In the genomic region with DNA sequence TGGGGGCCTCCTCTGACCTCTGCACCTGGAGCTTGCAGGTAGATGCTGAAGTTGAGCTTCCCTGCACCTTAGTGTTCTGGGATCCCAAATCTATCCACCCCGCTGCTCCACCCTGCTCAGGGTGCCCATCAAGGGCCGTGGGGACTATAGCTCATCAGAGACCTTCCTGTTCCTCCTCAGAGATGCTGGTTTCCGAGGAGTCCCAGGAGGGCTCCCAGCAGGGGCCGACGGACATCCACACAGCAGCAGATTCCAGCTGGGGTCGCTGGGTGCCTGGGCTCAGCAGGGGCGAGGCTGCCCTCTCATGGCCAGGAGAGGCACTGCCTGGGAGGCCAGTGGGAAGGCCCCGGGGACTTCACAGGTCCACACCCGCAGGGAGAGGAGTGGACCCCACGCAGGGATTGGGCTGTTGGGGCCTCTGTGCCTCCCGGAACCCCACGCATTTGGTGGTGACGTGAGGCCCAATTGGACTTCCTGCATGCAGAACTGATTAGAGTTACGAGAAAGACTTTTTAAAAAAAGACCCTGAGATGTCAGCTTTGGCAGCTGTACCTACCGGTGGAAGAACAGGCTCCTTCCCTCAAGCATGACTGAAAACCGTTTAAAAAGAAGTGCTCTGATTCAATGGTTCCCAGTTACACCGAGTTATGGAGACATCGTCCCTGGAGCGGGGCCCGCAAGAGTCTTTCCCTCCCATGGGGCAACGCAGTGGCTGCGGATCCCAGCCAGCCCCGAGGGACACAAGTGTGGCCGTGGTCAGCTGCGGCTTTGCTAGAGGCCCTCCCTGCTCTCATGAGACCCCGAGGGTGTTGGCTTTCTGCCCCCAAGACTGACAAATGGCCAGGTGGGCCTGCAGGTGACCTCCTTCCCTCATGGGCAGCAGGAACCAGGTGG, we compare ENCODE assay signal across 8 cellular contexts. TPM values are rescaled to one million over a fixed set of nuclear protein-coding genes. Genes with fewer than 3 reads are reported as not detected.
DNase-seq lines count a peak whose midpoint lies in the region; ATAC-seq and TF ChIP-seq lines count a peak whose summit lies in the region.

No MANE protein-coding gene starts in this region.

- H2AFZ ChIP-seq in Karpas-422 (ENCODE audit: low read length) (no peak overlapping the region), SK-N-SH (ENCODE audit: low read depth) (no peak overlapping the region)

- intact Hi-C loops in prostate gland (cut with DNase I): loop anchor here (1.0 to 5.0 kb wide), 2 partner anchors 117 to 210 kb away; a partner anchor contains a TSS
- intact Hi-C loops in uterus (cut with DNase I; ENCODE audit: low total_unique reads): loop anchor here (10.0 kb wide), 1 partner anchor 112 kb away; no protein-coding TSS in a partner anchor

- no peaks in the 10 kb centered on the region for H3K36me3 ChIP-seq in CD4-positive, CD25-positive, alpha-beta regulatory T cell (ENCODE audit: control insufficient read depth, insufficient read depth, low read length)
- no peaks in the 10 kb centered on the region for H3K36me3 ChIP-seq in Karpas-422 (ENCODE audit: insufficient read depth, low read length)
- no peaks in the 10 kb centered on the region for H3K36me3 ChIP-seq in SK-N-SH (replicated peaks in 1 of 2; ENCODE audit: control insufficient read depth in 1 of 2, insufficient read depth in 2 of 2, low read length in 1 of 2)
- no peaks in the 10 kb centered on the region for H3K36me3 ChIP-seq in prostate gland
- H3K36me3 ChIP-seq in uterus: no peaks in the 10 kb centered on the region

- no peaks in the 10 kb centered on the region for H3K9me3 Mint-ChIP-seq in CD4-positive, CD25-positive, alpha-beta regulatory T cell
- no peaks in the 10 kb centered on the region for H3K9me3 Mint-ChIP-seq in activated naive CD4-positive, alpha-beta T cell treated with anti-CD3 and anti-CD28 coated beads, Interleukin-2, amount 50 U/mL, for 72 hours
- H3K9me3 Mint-ChIP-seq in glutamatergic neuron (ENCODE audit: unreplicated experiment): peaks cover 6% of the 10 kb centered on the region

- H3K36me3 Mint-ChIP-seq in CD4-positive, CD25-positive, alpha-beta regulatory T cell: no peaks in the 10 kb centered on the region
- no peaks in the 10 kb centered on the region for H3K36me3 Mint-ChIP-seq in activated naive CD4-positive, alpha-beta T cell treated with anti-CD3 and anti-CD28 coated beads, Interleukin-2, amount 50 U/mL, for 72 hours
- no peaks in the 10 kb centered on the region for H3K36me3 Mint-ChIP-seq in glutamatergic neuron (ENCODE audit: unreplicated experiment)

- H4K20me1 ChIP-seq in Karpas-422 (ENCODE audit: insufficient read depth, low read depth, low read length) (no peaks in the 10 kb centered on the region), SK-N-SH (ENCODE audit: insufficient read depth) (no peaks in the 10 kb centered on the region)

- H3K4me1 Mint-ChIP-seq in CD4-positive, CD25-positive, alpha-beta regulatory T cell: peaks cover 0 to 37% (median 17%) of the 10 kb centered on the region in 4 donors
- H3K4me1 Mint-ChIP-seq in glutamatergic neuron (ENCODE audit: low read depth, unreplicated experiment): no peaks in the 10 kb centered on the region

- TF ChIP-seq CTCF in SK-N-SH (IDR thresholded peaks at IDR 0.05): peak; percentile 90
- peak; percentile 82 for TF ChIP-seq CTCF in glutamatergic neuron (IDR thresholded peaks at IDR 0.05; ENCODE audit: partially characterized antibody, unreplicated experiment)
- peak; percentile 76 to 97 (median 86) for TF ChIP-seq CTCF in prostate gland (IDR thresholded peaks at IDR 0.05)
- peak; percentile 92 to 95 (median 94) for TF ChIP-seq CTCF in uterus (IDR thresholded peaks at IDR 0.05)

- peaks cover 23% of the 10 kb centered on the region for H3K4me1 ChIP-seq in CD4-positive, CD25-positive, alpha-beta regulatory T cell (ENCODE audit: control insufficient read depth, insufficient read depth, low read length, poor library complexity, severe bottlenecking)
- no peaks in the 10 kb centered on the region for H3K4me1 ChIP-seq in Karpas-422 (ENCODE audit: low read length)
- H3K4me1 ChIP-seq in SK-N-SH (ENCODE audit: control insufficient read depth in 1 of 2, insufficient read depth in 2 of 2, low read depth in 1 of 2, low read length in 1 of 2): peaks cover 0 to 3% of the 10 kb centered on the region in 2 experiments; a peak in 1 of 4 replicates
- H3K4me1 ChIP-seq in prostate gland (replicated peaks): no peaks in the 10 kb centered on the region
- no peaks in the 10 kb centered on the region for H3K4me1 ChIP-seq in uterus

- ATAC-seq in CD4-positive, CD25-positive, alpha-beta regulatory T cell (ENCODE audit: low read depth in 2 of 2): peak; percentile 63 to 65
- peak; percentile 47 for ATAC-seq in GM19452 (IDR thresholded peaks at IDR 0.05; ENCODE audit: unreplicated experiment)
- ATAC-seq in activated naive CD4-positive, alpha-beta T cell treated with anti-CD3 and anti-CD28 coated beads, Interleukin-2, amount 50 U/mL, for 72 hours: peak; percentile 42 to 84

- peak overlapping the region; percentile 56 to 91 (median 82) for H3K27ac Mint-ChIP-seq in CD4-positive, CD25-positive, alpha-beta regulatory T cell
- peak overlapping the region; percentile 90 to 95 for H3K27ac Mint-ChIP-seq in activated naive CD4-positive, alpha-beta T cell treated with anti-CD3 and anti-CD28 coated beads, Interleukin-2, amount 50 U/mL, for 72 hours
- H3K27ac Mint-ChIP-seq in glutamatergic neuron (ENCODE audit: unreplicated experiment): no peak overlapping the region

- peak overlapping the region; percentile 48 to 81 (median 65) for H3K4me3 Mint-ChIP-seq in CD4-positive, CD25-positive, alpha-beta regulatory T cell
- no peak overlapping the region for H3K4me3 Mint-ChIP-seq in glutamatergic neuron (ENCODE audit: unreplicated experiment)

- no peaks in the 10 kb centered on the region for H3K79me2 ChIP-seq in Karpas-422 (ENCODE audit: low read length)
- H3K79me2 ChIP-seq in SK-N-SH (ENCODE audit: insufficient read depth): no peaks in the 10 kb centered on the region

- H3K27ac ChIP-seq in CD4-positive, CD25-positive, alpha-beta regulatory T cell (ENCODE audit: insufficient read depth, low read length, poor library complexity, severe bottlenecking): peak overlapping the region; percentile 79
- no peak overlapping the region for H3K27ac ChIP-seq in Karpas-422 (ENCODE audit: low read length)
- no peak overlapping the region for H3K27ac ChIP-seq in SK-N-SH (ENCODE audit: low read depth in 2 of 2, low read length in 1 of 2)
- H3K27ac ChIP-seq in prostate gland: no peak overlapping the region
- H3K27ac ChIP-seq in uterus: peak overlapping the region; percentile 34 to 71

- peak in 1 of 2 experiments; percentile 18; a peak in 1 of 4 replicates for TF ChIP-seq EP300 in SK-N-SH (IDR thresholded peaks at IDR 0.05; ENCODE audit: borderline replicate concordance in 1 of 2, low read depth in 1 of 2, low read length in 1 of 2)

- H3K9ac ChIP-seq in Karpas-422 (ENCODE audit: low read length) (no peak overlapping the region), SK-N-SH (no peak overlapping the region)

- no peaks in the 10 kb centered on the region for H3K9me3 ChIP-seq in CD4-positive, CD25-positive, alpha-beta regulatory T cell (ENCODE audit: control insufficient read depth in 2 of 2, low read length in 2 of 2)
- H3K9me3 ChIP-seq in Karpas-422 (ENCODE audit: low read length) (no peaks in the 10 kb centered on the region), SK-N-SH (no peaks in the 10 kb centered on the region), prostate gland (no peaks in the 10 kb centered on the region), uterus (no peaks in the 10 kb centered on the region)

- peak; percentile 96 for TF ChIP-seq RAD21 in SK-N-SH (IDR thresholded peaks at IDR 0.05; ENCODE audit: low read length)

- TF ChIP-seq POLR2A in prostate gland (IDR thresholded peaks at IDR 0.05) (no peak), uterus (IDR thresholded peaks at IDR 0.05) (no peak)

- H3K4me2 ChIP-seq in Karpas-422 (ENCODE audit: low read depth, low read length, poor library complexity, severe bottlenecking) (no peak overlapping the region), SK-N-SH (no peak overlapping the region)

- no peaks in the 10 kb centered on the region for H3K27me3 ChIP-seq in CD4-positive, CD25-positive, alpha-beta regulatory T cell (ENCODE audit: control insufficient read depth, insufficient read depth, low read length)
- H3K27me3 ChIP-seq in Karpas-422 (ENCODE audit: low read length): no peaks in the 10 kb centered on the region
- no peaks in the 10 kb centered on the region for H3K27me3 ChIP-seq in SK-N-SH (ENCODE audit: insufficient read depth)
- no peaks in the 10 kb centered on the region for H3K27me3 ChIP-seq in prostate gland (replicated peaks; ENCODE audit: insufficient read depth)
- H3K27me3 ChIP-seq in uterus: no peaks in the 10 kb centered on the region

- H3F3A ChIP-seq in SK-N-SH (replicated peaks; ENCODE audit: insufficient read depth): no peaks in the 10 kb centered on the region

- H3K27me3 Mint-ChIP-seq in CD4-positive, CD25-positive, alpha-beta regulatory T cell: peaks cover 7% of the 10 kb centered on the region
- H3K27me3 Mint-ChIP-seq in glutamatergic neuron (ENCODE audit: unreplicated experiment): peaks cover 7% of the 10 kb centered on the region

- CTCF ChIA-PET in SK-N-SH (lab: Yijun Ruan, JAX): interaction anchor here (0.6 to 3.9 kb wide), 81 partner anchors 9 to 210 kb away, joined by 3 to 101 read pairs (median 4); a partner anchor contains a TSS

- H3K9me2 ChIP-seq in Karpas-422 (replicated peaks; ENCODE audit: insufficient read depth, low read length) (no peaks in the 10 kb centered on the region), SK-N-SH (no peaks in the 10 kb centered on the region)

- POLR2A ChIA-PET in SK-N-SH (lab: Yijun Ruan, JAX): no interaction called here

- H3K4me3 ChIP-seq in CD4-positive, CD25-positive, alpha-beta regulatory T cell (ENCODE audit: low read depth, low read length): no peak overlapping the region
- H3K4me3 ChIP-seq in Karpas-422 (ENCODE audit: low read length) (no peak overlapping the region), SK-N-SH (ENCODE audit: low read depth in 2 of 2, low read length in 1 of 2) (no peak overlapping the region; a peak in 1 of 4 replicates), prostate gland (no peak overlapping the region), uterus (no peak overlapping the region)

- DNase-seq in CD4-positive, CD25-positive, alpha-beta regulatory T cell: peak; percentile 53 to 80 (median 58)
- peak; percentile 83 for DNase-seq in Karpas-422
- DNase-seq in SK-N-SH: peak; percentile 95
- peak; percentile 81 to 82 for DNase-seq in activated naive CD4-positive, alpha-beta T cell treated with anti-CD3 and anti-CD28 coated beads, Interleukin-2, amount 50 U/mL, for 72 hours (ENCODE audit: low spot score in 2 of 2)
- DNase-seq in glutamatergic neuron: peak; percentile 89
- peak; percentile 45 for DNase-seq in prostate gland (ENCODE audit: low spot score)
- peak; percentile 63 to 64 for DNase-seq in uterus

- 57% methylated on average over 17 of the region's 26 CpGs for WGBS in SK-N-SH (ENCODE audit: low lambda C conversion rate)
- WGBS in prostate gland: 36% methylated on average over 25 of the region's 26 CpGs

RNA-seq across cellular contexts. Expression of a gene that starts 25.3 kb away (rescaled TPM):
- 7.4 TPM for total RNA-seq in CD4-positive, CD25-positive, alpha-beta regulatory T cell
- 1 to 10 TPM; 1.8 to 2.9 (median 2.7) TPM for polyA plus RNA-seq in CD4-positive, CD25-positive, alpha-beta regulatory T cell
- total RNA-seq in Karpas-422 (2014; rRNA removed; shearing (Covaris generic); ENCODE audit: low replicate concordance): 0.72 TPM in 1 of 2 replicates, not detected in the other
- polyA plus RNA-seq in SK-N-SH (2012; rRNA removed): 0.33 and 0.36 TPM in 2 replicates
- 0.19 and 0.42 TPM in 2 replicates for polyA plus RNA-seq in SK-N-SH (2012; cell fraction: cytosol; rRNA removed)
- polyA plus RNA-seq in SK-N-SH (2012; cell fraction: nucleus; rRNA removed): 0.55 and 0.91 TPM in 2 replicates
- total RNA-seq in activated naive CD4-positive, alpha-beta T cell treated with anti-CD3 and anti-CD28 coated beads, Interleukin-2, amount 50 U/mL, for 72 hours: 10 to 100 TPM; 39.3 to 44.4 TPM
- total RNA-seq in glutamatergic neuron (ENCODE audit: unreplicated experiment) (26.5 TPM), prostate gland (10 to 100 TPM in 1 of 2 donors, 1 to 10 TPM in 1; 4.5 to 12.3 TPM), uterus (10 to 100 TPM in 3 of 4 donors, 1 to 10 TPM in 1; 1.8 to 51.2 (median 29.9) TPM)

Comparison
In these comparisons a context has a peak if more than half of its experiments do, and no peak if none do; other contexts are left out.
1. DNase-seq: peak in every context shown above with its lines; median percentile 95 in SK-N-SH; 89 in glutamatergic neuron; 83 in Karpas-422; 82 in activated naive CD4-positive, alpha-beta T cell treated with anti-CD3 and anti-CD28 coated beads, Interleukin-2, amount 50 U/mL, for 72 hours; 64 in uterus; 58 in CD4-positive, CD25-positive, alpha-beta regulatory T cell; 45 in prostate gland.
2. H3K27ac ChIP-seq: peak in CD4-positive, CD25-positive, alpha-beta regulatory T cell (single experiment) and uterus (2 of 2); none in Karpas-422 (single experiment), SK-N-SH (0 of 2) and prostate gland (0 of 2).
3. Peak in every context shown above with its lines, with median percentiles within 50 percentile points of each other: ATAC-seq and CTCF ChIP-seq.